8 cellular contexts compared by ENCODE assay signal in the genomic region with DNA sequence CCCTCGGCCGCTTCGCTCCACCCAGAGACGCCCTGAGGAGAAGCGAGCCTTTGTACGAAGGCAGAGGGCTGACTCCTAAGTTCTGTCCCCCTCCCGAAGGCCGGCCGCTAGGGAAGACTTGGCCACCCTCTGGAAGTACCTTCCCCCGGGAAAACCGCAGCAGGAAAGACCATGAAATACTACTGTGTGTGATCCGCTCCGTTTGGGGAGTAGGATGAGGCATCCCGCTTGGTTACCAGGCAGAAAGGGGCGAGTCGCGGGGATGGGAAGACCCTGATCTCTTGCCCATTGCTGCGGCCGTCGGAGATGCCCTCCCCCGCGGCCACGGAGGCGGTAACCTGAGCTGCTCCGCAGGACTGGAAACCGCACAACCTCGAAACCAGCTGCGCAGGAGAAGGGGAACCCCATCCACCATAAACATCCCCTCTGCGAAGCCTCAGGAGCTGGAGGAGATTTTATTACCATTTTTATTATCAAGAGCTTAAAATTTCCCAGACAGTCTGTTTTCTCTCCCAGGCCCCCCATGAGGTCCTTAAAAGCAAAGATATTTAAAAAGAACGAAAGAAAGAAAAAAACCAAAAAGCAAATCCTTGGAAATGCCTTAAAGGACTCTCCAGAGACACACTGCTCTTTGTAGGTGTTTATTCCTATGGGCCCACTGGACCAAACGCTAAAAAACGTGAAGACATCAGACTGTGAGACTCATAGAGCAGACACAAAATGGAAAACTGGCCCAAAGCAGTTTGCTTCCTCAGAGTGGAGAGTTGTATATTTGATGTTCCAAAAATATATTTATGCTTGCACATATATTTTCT. TPM values are rescaled to one million over a fixed set of nuclear protein-coding genes. Genes with fewer than 3 reads are reported as not detected.
A peak's percentile ranks its signal among the peaks of the same experiment; 100 is the strongest.
DNase-seq lines count a peak whose midpoint lies in the region; ATAC-seq and TF ChIP-seq lines count a peak whose summit lies in the region.

No MANE protein-coding gene starts in this region.

- DNase-seq in HEK293T (ENCODE audit: extremely low spot score) (peak; percentile 34), NCI-H1092 treated with DMSO at 0.1 percent for 48 hours (lab: John Stamatoyannopoulos, UW) (no peak), GDM1 (lab: John Stamatoyannopoulos, UW) (no peak)

- H3K27me3 ChIP-seq in skeletal muscle satellite cell (ENCODE audit: control insufficient read depth, insufficient read depth, low read length): no peaks in the 10 kb centered on the region

- H3K4me1 Mint-ChIP-seq in activated T-helper 17 cell treated with anti-CD3 and anti-CD28 coated beads, Interleukin-2, amount 50 U/mL, for 72 hours: peaks cover 4% of the 10 kb centered on the region

- peak overlapping the region; percentile 85 for H3K4me2 ChIP-seq in skeletal muscle satellite cell (ENCODE audit: low read length)

- peak; percentile 29 for ATAC-seq in activated T-helper 17 cell treated with anti-CD3 and anti-CD28 coated beads, Interleukin-2, amount 50 U/mL, for 72 hours (replicated peaks)
- ATAC-seq in GM21717 (IDR thresholded peaks at IDR 0.05; ENCODE audit: unreplicated experiment): no peak
- ATAC-seq in GM18861 (IDR thresholded peaks at IDR 0.05; ENCODE audit: unreplicated experiment): no peak

- no peaks in the 10 kb centered on the region for H3K9me3 ChIP-seq in skeletal muscle satellite cell (replicated peaks; ENCODE audit: low read length)

- H3K4me3 ChIP-seq in iPS-11a (ENCODE audit: low read depth, low read length) (peak overlapping the region; percentile 63), skeletal muscle satellite cell (ENCODE audit: low read length) (peak overlapping the region; percentile 81)

- H3K36me3 Mint-ChIP-seq in activated T-helper 17 cell treated with anti-CD3 and anti-CD28 coated beads, Interleukin-2, amount 50 U/mL, for 72 hours (ENCODE audit: low read depth): no peaks in the 10 kb centered on the region

- H3K36me3 ChIP-seq in skeletal muscle satellite cell (ENCODE audit: insufficient read depth, low read length): peaks cover 12% of the 10 kb centered on the region

- H3K4me1 ChIP-seq in skeletal muscle satellite cell (ENCODE audit: control insufficient read depth, insufficient read depth, low read length): peaks cover 59% of the 10 kb centered on the region

- peak overlapping the region; percentile 89 for H3K9ac ChIP-seq in skeletal muscle satellite cell (ENCODE audit: low read depth, low read length)

- CTCF ChIA-PET in HEK293T (lab: Yijun Ruan, JAX): interaction anchor here (0.7 to 2.5 kb wide), 7 partner anchors 12 to 823 kb away, joined by 3 to 12 read pairs (median 4); no protein-coding TSS in a partner anchor

- no peak overlapping the region for H3K27ac Mint-ChIP-seq in activated T-helper 17 cell treated with anti-CD3 and anti-CD28 coated beads, Interleukin-2, amount 50 U/mL, for 72 hours

- peaks cover 28% of the 10 kb centered on the region for H3K27me3 Mint-ChIP-seq in activated T-helper 17 cell treated with anti-CD3 and anti-CD28 coated beads, Interleukin-2, amount 50 U/mL, for 72 hours

- H3K4me3 Mint-ChIP-seq in activated T-helper 17 cell treated with anti-CD3 and anti-CD28 coated beads, Interleukin-2, amount 50 U/mL, for 72 hours: peak overlapping the region; percentile 60

- POLR2A ChIA-PET in HEK293T (lab: Yijun Ruan, JAX): interaction anchor here (1.0 to 2.2 kb wide), 8 partner anchors 7 to 37 kb away, joined by 3 to 14 read pairs (median 4); no protein-coding TSS in a partner anchor

- H3K9me3 Mint-ChIP-seq in activated T-helper 17 cell treated with anti-CD3 and anti-CD28 coated beads, Interleukin-2, amount 50 U/mL, for 72 hours: peaks cover 3% of the 10 kb centered on the region

TF ChIP-seq in HEK293T, 16 proteins besides CTCF, POLR2A, EP300 and RAD21:
- TF ChIP-seq TARDBP (IDR thresholded peaks at IDR 0.05) (no peak), HDGF (IDR thresholded peaks at IDR 0.05; ENCODE audit: borderline replicate concordance) (no peak), FOXK2 (IDR thresholded peaks at IDR 0.05) (no peak), BHLHE40 (IDR thresholded peaks at IDR 0.05; ENCODE audit: borderline replicate concordance) (no peak), SUZ12 (IDR thresholded peaks at IDR 0.05) (no peak), LEF1 (IDR thresholded peaks at IDR 0.05; ENCODE audit: borderline replicate concordance) (no peak), FOXM1 (IDR thresholded peaks at IDR 0.05; ENCODE audit: borderline replicate concordance) (no peak), ELF4 (IDR thresholded peaks at IDR 0.05) (no peak), ARNT (IDR thresholded peaks at IDR 0.05) (no peak), NFRKB (IDR thresholded peaks at IDR 0.05) (no peak), SP1 (IDR thresholded peaks at IDR 0.05) (no peak), CTBP1 (IDR thresholded peaks at IDR 0.05; ENCODE audit: borderline replicate concordance) (no peak), FOXA1 (IDR thresholded peaks at IDR 0.05) (no peak), L3MBTL2 (conservative IDR thresholded peaks at IDR 0.05) (no peak), ZNF384 (IDR thresholded peaks at IDR 0.05) (no peak)
- TF ChIP-seq, protein P1, sequence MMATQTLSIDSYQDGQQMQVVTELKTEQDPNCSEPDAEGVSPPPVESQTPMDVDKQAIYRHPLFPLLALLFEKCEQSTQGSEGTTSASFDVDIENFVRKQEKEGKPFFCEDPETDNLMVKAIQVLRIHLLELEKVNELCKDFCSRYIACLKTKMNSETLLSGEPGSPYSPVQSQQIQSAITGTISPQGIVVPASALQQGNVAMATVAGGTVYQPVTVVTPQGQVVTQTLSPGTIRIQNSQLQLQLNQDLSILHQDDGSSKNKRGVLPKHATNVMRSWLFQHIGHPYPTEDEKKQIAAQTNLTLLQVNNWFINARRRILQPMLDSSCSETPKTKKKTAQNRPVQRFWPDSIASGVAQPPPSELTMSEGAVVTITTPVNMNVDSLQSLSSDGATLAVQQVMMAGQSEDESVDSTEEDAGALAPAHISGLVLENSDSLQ (IDR thresholded peaks at IDR 0.05): no peak

RNA-seq across cellular contexts. Expression of a gene that starts 1.0 kb away (rescaled TPM):
- total RNA-seq in activated T-helper 17 cell treated with anti-CD3 and anti-CD28 coated beads, Interleukin-2, amount 50 U/mL, for 72 hours: under 1 TPM in 1 of 2 donors, not detected in 1; 0.13 TPM
- 93.0 and 119 TPM in 2 replicates for total RNA-seq in skeletal muscle satellite cell (2012; rRNA removed)
